8 cellular contexts compared by ENCODE assay signal in the genomic region with DNA sequence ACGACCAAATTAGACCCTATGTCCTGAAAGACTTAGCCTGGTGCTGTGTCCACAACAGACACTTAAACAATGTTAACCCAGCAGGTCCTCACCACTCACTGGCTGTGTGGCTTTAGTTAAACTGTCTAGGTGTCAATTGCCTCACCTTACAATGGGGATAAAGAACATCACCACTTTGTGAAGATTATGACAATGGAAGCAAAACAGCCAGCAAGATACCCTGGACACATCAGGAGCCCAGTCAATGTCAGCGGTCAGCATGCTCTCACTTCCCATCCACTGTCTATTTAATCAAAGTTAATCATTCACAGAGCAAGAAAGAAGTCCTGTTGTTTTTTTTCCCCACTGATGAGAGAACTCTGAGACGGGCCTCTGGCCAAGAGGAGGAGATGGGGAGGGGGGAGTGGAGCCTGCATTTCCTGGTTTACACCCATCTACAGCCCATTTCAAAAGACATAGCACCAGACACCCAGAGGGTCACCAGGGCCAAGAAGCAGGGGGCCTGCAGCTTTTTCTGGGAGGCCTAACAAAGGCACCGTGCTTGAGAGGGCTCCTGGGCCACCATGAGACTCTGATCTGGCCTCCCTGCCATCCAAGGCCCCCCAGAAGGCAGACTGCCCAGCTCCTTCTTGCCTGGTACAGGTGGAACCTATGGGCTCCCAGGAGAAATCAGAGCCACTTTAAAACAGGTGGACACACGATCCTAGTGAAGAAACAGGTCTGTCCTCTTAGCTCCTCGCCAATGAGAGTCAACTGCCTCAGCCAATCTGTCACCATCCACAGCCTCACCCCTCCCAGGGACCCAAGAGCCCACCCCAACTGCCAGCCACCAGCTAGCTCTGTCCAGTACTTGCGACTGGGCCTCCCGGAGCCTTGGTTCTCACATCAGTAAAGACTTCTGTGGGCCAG. TPM values are rescaled to one million over a fixed set of nuclear protein-coding genes. Genes with fewer than 3 reads are reported as not detected.
DNase-seq lines count a peak whose midpoint lies in the region; ATAC-seq, FAIRE-seq and TF ChIP-seq lines count a peak whose summit lies in the region.

No MANE protein-coding gene starts in this region.

- peaks cover 67% of the 10 kb centered on the region for H3K4me1 ChIP-seq in IMR-90 (ENCODE audit: control insufficient read depth, insufficient read depth, low read length)
- no peaks in the 10 kb centered on the region for H3K4me1 ChIP-seq in GM12878 (ENCODE audit: control insufficient read depth, insufficient read depth, low read length)
- peaks cover 83% of the 10 kb centered on the region for H3K4me1 ChIP-seq in suprapubic skin

- H3K4me3 ChIP-seq in IMR-90 (ENCODE audit: insufficient read depth, low read depth, low read length): no peak overlapping the region
- H3K4me3 ChIP-seq in GM12878: no peak overlapping the region
- no peak overlapping the region for H3K4me3 ChIP-seq in suprapubic skin

- TF ChIP-seq CTCF in IMR-90 (conservative IDR thresholded peaks at IDR 0.05; ENCODE audit: low read depth, low read length) (no peak), GM12878 (IDR thresholded peaks at IDR 0.05 in 2 of 3, conservative IDR thresholded peaks at IDR 0.05 in 1 of 3; ENCODE audit: control insufficient read depth in 2 of 3, extremely low read depth in 1 of 3, insufficient read depth in 1 of 3, low read depth in 3 of 3, low read length in 3 of 3) (no peak), suprapubic skin (IDR thresholded peaks at IDR 0.05) (no peak)

- peak overlapping the region; percentile 83 for H3K14ac ChIP-seq in IMR-90 (replicated peaks; ENCODE audit: low read depth, low read length)

- H3K9me1 ChIP-seq in IMR-90 (ENCODE audit: insufficient read depth, low read length): peaks cover 52% of the 10 kb centered on the region

- TF ChIP-seq EP300 in GM12878 (IDR thresholded peaks at IDR 0.05; ENCODE audit: borderline replicate concordance in 1 of 2, control insufficient read depth in 1 of 2, low read depth in 2 of 2, low read length in 2 of 2): no peak
- TF ChIP-seq EP300 in suprapubic skin (IDR thresholded peaks at IDR 0.05): no peak

- H4K8ac ChIP-seq in IMR-90 (ENCODE audit: low read depth in 2 of 2, low read length in 2 of 2): peak overlapping the region; percentile 57 to 72; a peak in 3 of 4 replicates

- H3K4me2 ChIP-seq in IMR-90 (ENCODE audit: low read depth, low read length) (peak overlapping the region; percentile 8), GM12878 (ENCODE audit: control insufficient read depth, insufficient read depth) (no peak overlapping the region)

- TF ChIP-seq POLR2A in IMR-90 (IDR thresholded peaks at IDR 0.05; ENCODE audit: low read depth, low read length) (no peak; the same call in 1 of the 2 replicates), GM12878 (IDR thresholded peaks at IDR 0.05; ENCODE audit: low read depth, low read length) (no peak), suprapubic skin (IDR thresholded peaks at IDR 0.05) (no peak)

- H3K23ac ChIP-seq in IMR-90 (ENCODE audit: low read depth, low read length): peak overlapping the region; percentile 92

- H3K9ac ChIP-seq in IMR-90 (ENCODE audit: low read depth, low read length): peak overlapping the region; percentile 70
- H3K9ac ChIP-seq in GM12878 (ENCODE audit: control insufficient read depth, insufficient read depth, low read length): no peak overlapping the region

- peak overlapping the region; percentile 91 for H2BK5ac ChIP-seq in IMR-90 (ENCODE audit: low read depth, low read length, poor library complexity, severe bottlenecking)

- dilution Hi-C loops in IMR-90 (cut with HindIII; ENCODE audit: low sequenced_read_pairs, unreplicated experiment): no loop called here

- peaks cover 0 to 75% of the 10 kb centered on the region in 2 experiments; a peak in 2 of 4 replicates for H3K79me1 ChIP-seq in IMR-90 (ENCODE audit: low read depth in 1 of 2, low read length in 2 of 2)

- H4K20me1 ChIP-seq in IMR-90 (ENCODE audit: insufficient read depth, low read length): peaks cover 100% of the 10 kb centered on the region
- H4K20me1 ChIP-seq in GM12878 (ENCODE audit: control insufficient read depth, insufficient read depth): no peaks in the 10 kb centered on the region; the same call in 1 of the 2 replicates

- in situ Hi-C loops in IMR-90 (cut with MboI; ENCODE audit: low sequenced_read_pairs): no loop called here
- in situ Hi-C loops in GM12878 (cut with MboI): no loop called here

- H3K79me2 ChIP-seq in GM12878 (ENCODE audit: control insufficient read depth, insufficient read depth, low read length): no peaks in the 10 kb centered on the region

- intact Hi-C loops in IMR-90 (cut with micrococcal nuclease): no loop called here
- intact Hi-C loops in GM12878 (cut with micrococcal nuclease; ENCODE audit: unreplicated experiment): no loop called here
- intact Hi-C loops in left colon (cut with DNase I, micrococcal nuclease): no loop called here

- FAIRE-seq in GM12878 (lab: Jason Lieb, UNC): no peak

- peak overlapping the region; percentile 22 for H2AK9ac ChIP-seq in IMR-90 (replicated peaks; ENCODE audit: low read depth, low read length, poor library complexity)

- H2BK120ac ChIP-seq in IMR-90 (ENCODE audit: low read depth, low read length): peak overlapping the region; percentile 58

- H4K5ac ChIP-seq in IMR-90 (ENCODE audit: low read depth, low read length): peak overlapping the region; percentile 5; the same call in 1 of the 2 replicates

- peak overlapping the region; percentile 73; the same call in 1 of the 2 replicates for H2BK20ac ChIP-seq in IMR-90 (ENCODE audit: low read depth, low read length)

- 25% methylated on average over 2 of the region's 8 CpGs; no CpG with 5 or more reads in 1 of the 2 experiments for WGBS in IMR-90 (ENCODE audit: extremely low coverage in 2 of 2, insufficient read length in 1 of 2), 2 experiments
- WGBS in GM12878 (ENCODE audit: insufficient coverage, insufficient replicate concordance, low lambda C conversion rate, missing lambda C conversion rate): 36% methylated on average over 8 of the region's 8 CpGs
- WGBS in suprapubic skin: 56% methylated on average over 6 of the region's 8 CpGs

- RAD21 ChIA-PET in GM12878 (lab: Charles Lee; ENCODE audit: unreplicated experiment): no interaction called here

- DNase-seq in IMR-90 (peak; percentile 48), GM12878 (ENCODE audit: low read depth, low spot score) (no peak), left colon (peak; percentile 73 to 79), suprapubic skin (ENCODE audit: low spot score in 2 of 2) (no peak), D341Med (ENCODE audit: low spot score) (no peak), HCEC 1CT (no peak)

- no peak overlapping the region for H2AFZ ChIP-seq in IMR-90 (replicated peaks; ENCODE audit: low read length, poor library complexity)
- H2AFZ ChIP-seq in GM12878 (ENCODE audit: control insufficient read depth, low read depth, low read length): no peak overlapping the region

- H3K18ac ChIP-seq in IMR-90 (ENCODE audit: low read depth, low read length): peak overlapping the region; percentile 59

- BruUV-seq in IMR-90 (replicated peaks; lab: Mats Ljungman, UMichigan): no TSS peak
- BruUV-seq in GM12878 (replicated peaks; lab: Mats Ljungman, UMichigan): no TSS peak

- CTCF ChIA-PET in IMR-90 (lab: Yijun Ruan, JAX): no interaction called here
- CTCF ChIA-PET in GM12878 (lab: Yijun Ruan, JAX): interaction anchor here (1.1 to 1.3 kb wide), 3 partner anchors 26 to 129 kb away, joined by 3 to 6 read pairs (median 5); no protein-coding TSS in a partner anchor

- H2AK5ac ChIP-seq in IMR-90 (ENCODE audit: low read depth, low read length): peak overlapping the region; percentile 76; the same call in 1 of the 2 replicates

- POLR2A ChIA-PET in IMR-90 (lab: Charles Lee; ENCODE audit: unreplicated experiment) (no interaction called here), GM12878 (lab: Charles Lee) (no interaction called here)

- no peaks in the 10 kb centered on the region for H3K27me3 ChIP-seq in IMR-90 (ENCODE audit: control insufficient read depth, insufficient read depth, low read length)
- 0 out of 4 replicates have a peak, but pooled peaks cover 0 to 4% of the 10 kb centered on the region in 2 experiments for H3K27me3 ChIP-seq in GM12878 (replicated peaks in 1 of 2; ENCODE audit: control insufficient read depth in 2 of 2, insufficient read depth in 2 of 2, low read length in 1 of 2)
- H3K27me3 ChIP-seq in suprapubic skin: no peaks in the 10 kb centered on the region

- peak overlapping the region; percentile 85 for H3K27ac ChIP-seq in IMR-90 (ENCODE audit: insufficient read depth, low read length)
- no peak overlapping the region for H3K27ac ChIP-seq in GM12878 (ENCODE audit: control insufficient read depth, insufficient read depth)
- peak overlapping the region; percentile 72 for H3K27ac ChIP-seq in suprapubic skin

- peaks cover 36% of the 10 kb centered on the region for H3K36me3 ChIP-seq in IMR-90 (ENCODE audit: control insufficient read depth, insufficient read depth, low read length)
- no peaks in the 10 kb centered on the region for H3K36me3 ChIP-seq in GM12878 (ENCODE audit: control insufficient read depth in 2 of 2, insufficient read depth in 2 of 2, low read length in 1 of 2)
- no peaks in the 10 kb centered on the region for H3K36me3 ChIP-seq in suprapubic skin

- ATAC-seq in IMR-90 (ENCODE audit: low read depth): no peak
- ATAC-seq in GM12878: peak; percentile 29
- ATAC-seq in left colon: peak; percentile 70
- no peak for ATAC-seq in GM21381 (IDR thresholded peaks at IDR 0.05; ENCODE audit: unreplicated experiment)
- no peak for ATAC-seq in GM18868 (IDR thresholded peaks at IDR 0.05; ENCODE audit: unreplicated experiment)

- peak overlapping the region; percentile 68; the same call in 2 of the 3 replicates for H2BK15ac ChIP-seq in IMR-90 (ENCODE audit: low read depth, low read length)

- SMC1A ChIA-PET in GM12878 (lab: Charles Lee; ENCODE audit: uncharacterized antibody, unreplicated experiment): interaction anchor here (0.7 to 1.2 kb wide), 2 partner anchors 10 to 27 kb away, joined by 3 to 5 read pairs; no protein-coding TSS in a partner anchor

- H3K4ac ChIP-seq in IMR-90 (ENCODE audit: low read depth, low read length): peak overlapping the region; percentile 77

- H3K56ac ChIP-seq in IMR-90 (ENCODE audit: extremely low read depth, insufficient read depth, low read length): peak overlapping the region; percentile 66; the same call in 1 of the 2 replicates

- peak overlapping the region; percentile 43 for H4K91ac ChIP-seq in IMR-90 (ENCODE audit: insufficient read depth, low read depth, low read length)

- no peak for TF ChIP-seq RAD21 in IMR-90 (IDR thresholded peaks at IDR 0.05; ENCODE audit: low read length)
- TF ChIP-seq RAD21 in GM12878 (IDR thresholded peaks at IDR 0.05; ENCODE audit: insufficient read depth, low read depth, low read length): no peak

- no peaks in the 10 kb centered on the region for H3K9me3 ChIP-seq in IMR-90 (ENCODE audit: control insufficient read depth, insufficient read depth, low read length)
- no peaks in the 10 kb centered on the region for H3K9me3 ChIP-seq in GM12878 (replicated peaks; ENCODE audit: control insufficient read depth, insufficient read depth, low read length)
- H3K9me3 ChIP-seq in suprapubic skin: no peaks in the 10 kb centered on the region

RNA-seq across cellular contexts. Expression of a gene that starts 40.3 kb away (rescaled TPM):
- 648 and 684 TPM in 2 replicates for total RNA-seq in IMR-90 (2012; rRNA removed)
- 766 and 895 TPM in 2 replicates for polyA plus RNA-seq in IMR-90 (2012; rRNA removed)
- polyA plus RNA-seq in IMR-90 (2012; cell fraction: cytosol; rRNA removed): 676 and 750 TPM in 2 replicates
- 1,803 and 1,926 TPM in 2 replicates for polyA plus RNA-seq in IMR-90 (2012; cell fraction: nucleus; rRNA removed; ENCODE audit: low replicate concordance)
- 9.5 and 9.9 TPM in 2 replicates for total RNA-seq in GM12878 (2013; cell fraction: nucleolus; rRNA removed)
- total RNA-seq in GM12878 (2014; rRNA removed): 2.2 and 3.3 TPM in 2 replicates
- total RNA-seq in GM12878 (2014; rRNA removed; fragmentation: Illumina TruSeq; extraction: Trizol): 1.2 and 1.9 TPM in 2 replicates
- 3.8 and 5.7 TPM in 2 replicates for total RNA-seq in GM12878 (2021)
- polyA plus RNA-seq in GM12878 (2011; ENCODE audit: low read depth): 0.75 TPM
- 18.5 and 39.4 TPM in 2 replicates for polyA plus RNA-seq in GM12878 (2011; rRNA removed)
- polyA plus RNA-seq in GM12878 (2011; cell fraction: cytosol; rRNA removed): 38.6 and 49.2 TPM in 2 replicates
- 44.2 and 85.1 TPM in 2 replicates for polyA plus RNA-seq in GM12878 (2011; cell fraction: nucleus; rRNA removed)
- 2.0 and 3.2 TPM in 2 replicates for polyA plus RNA-seq in GM12878 (2012)
- 2.4 and 5.0 TPM in 2 replicates for polyA plus RNA-seq in GM12878 (2014; fragmentation: Illumina TruSeq; extraction: Trizol)
- polyA plus RNA-seq in GM12878 (2014; fragmentation: Nextera tagmentation; extraction: Ambion mirVana): under 1 TPM; 0.14 to 0.51 TPM
- 2.8 and 3.1 TPM in 2 replicates for polyA plus RNA-seq in GM12878 (2014; rRNA removed)
- polyA plus RNA-seq in GM12878 (2016; fragmentation: Nextera tagmentation; extraction: Ambion mirVana): 1 to 10 TPM; 3.0 to 3.1 TPM
- 44.8 and 47.7 TPM in 2 replicates for polyA minus RNA-seq in GM12878 (2011; rRNA and poly(A)+ RNA removed)
- 39.7 and 40.4 TPM in 2 replicates for polyA minus RNA-seq in GM12878 (2011; cell fraction: cytosol; rRNA and poly(A)+ RNA removed)
- polyA minus RNA-seq in GM12878 (2011; cell fraction: nucleus; rRNA and poly(A)+ RNA removed): 21.0 and 44.7 TPM in 2 replicates
- total RNA-seq in left colon: 100 to 1,000 TPM in 1 of 2 donors, 10 to 100 TPM in 1; 89.9 to 132 TPM
- total RNA-seq in suprapubic skin: 100 to 1,000 TPM in 2 of 4 donors, 10 to 100 TPM in 2; 76.8 to 117 (median 94.0) TPM

Comparison
In these comparisons a context has a peak if more than half of its experiments do, and no peak if none do; other contexts are left out.
1. ATAC-seq: peak in GM12878 (single experiment) and left colon (single experiment); none in IMR-90 (single experiment), GM21381 (single experiment) and GM18868 (single experiment).
2. DNase-seq: peak in IMR-90 (single experiment) and left colon (2 of 2); none in GM12878 (single experiment), suprapubic skin (0 of 2), D341Med (single experiment) and HCEC 1CT (single experiment).
3. RNA of a gene that starts 40.3 kb away (total RNA-seq): 648 to 684 TPM in IMR-90, 89.9 to 132 TPM in left colon and 76.8 to 117 TPM in suprapubic skin; 1.2 to 9.9 TPM in GM12878; every median in the first group is over 4 times any median in the second.